In the genomic region with DNA sequence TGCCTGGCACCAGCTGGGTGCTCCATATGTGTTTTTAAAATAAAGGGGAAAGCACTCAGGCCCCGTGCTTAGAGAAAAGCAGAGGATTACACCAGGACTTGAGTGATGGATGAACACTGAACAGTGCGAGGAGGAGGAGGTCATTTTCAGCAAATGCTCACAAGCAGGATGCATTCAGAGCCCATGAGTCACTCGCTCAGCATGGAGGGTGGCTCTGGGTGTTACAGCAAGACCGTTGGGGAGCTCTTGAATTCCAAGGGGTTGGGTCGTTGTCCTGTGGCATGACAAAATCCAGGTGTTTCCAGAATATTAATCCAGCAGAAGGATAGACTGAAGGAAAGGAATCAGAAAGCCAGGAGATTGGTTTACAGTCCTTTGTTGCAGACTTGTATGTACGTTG, we compare ENCODE assay signal across 12 cellular contexts. TPM values are rescaled to one million over a fixed set of nuclear protein-coding genes. Genes with fewer than 3 reads are reported as not detected.
A peak's percentile ranks its signal among the peaks of the same experiment; 100 is the strongest.
DNase-seq lines count a peak whose midpoint lies in the region; ATAC-seq and TF ChIP-seq lines count a peak whose summit lies in the region.
"Had no signal": no experiment of that assay in that cellular context is flagged by ENCODE, and none has a peak within 500 bp of the region (broad histone marks: within the 10 kb centered on the region; RNA-seq: fewer than 3 reads in every experiment).

No MANE protein-coding gene starts in this region.

- DNase-seq in AG08396 (ENCODE audit: low spot score) (peak; percentile 82), LHCN-M2 (ENCODE audit: low read depth) (peak; percentile 85), choroid plexus epithelial cell (ENCODE audit: low read depth) (peak; percentile 98), NCI-H446 treated with DMSO at 0.1 percent for 48 hours (lab: John Stamatoyannopoulos, UW) (no peak), GF-D8 (lab: John Stamatoyannopoulos, UW) (no peak)
- no peak for DNase-seq in activated naive CD4-positive, alpha-beta T cell treated with Interleukin-2 at 50 U/mL for 16 hours
- DNase-seq: activated naive CD4-positive, alpha-beta T cell treated with anti-CD3 and anti-CD28 coated beads for 36 hours; erythroblast had no signal

- no peak for ATAC-seq in HG02938 (IDR thresholded peaks at IDR 0.05; ENCODE audit: unreplicated experiment)

- peak overlapping the region; percentile 14 for H3K27ac ChIP-seq in muscle layer of colon (ENCODE audit: low read depth, low read length)
- H3K27ac ChIP-seq: parathyroid adenoma had no signal

- no peaks in the 10 kb centered on the region for H3K27me3 ChIP-seq in muscle layer of colon (ENCODE audit: control insufficient read depth in 1 of 2, insufficient read depth in 2 of 2, low read length in 2 of 2)

- no peaks in the 10 kb centered on the region for H3K9me3 ChIP-seq in muscle layer of colon (ENCODE audit: low read length)

- no peak overlapping the region for H3K9ac ChIP-seq in muscle layer of colon (ENCODE audit: low read length)
- H3K9ac ChIP-seq: parathyroid adenoma had no signal

- peaks cover 26% of the 10 kb centered on the region for H3K4me1 ChIP-seq in muscle layer of colon (ENCODE audit: insufficient read depth, low read length)
- H3K4me1 ChIP-seq: parathyroid adenoma had no signal

- no peak for TF ChIP-seq CTCF in choroid plexus epithelial cell (conservative IDR thresholded peaks at IDR 0.05; ENCODE audit: low read depth, low read length)

- H3K4me3 ChIP-seq in choroid plexus epithelial cell (ENCODE audit: low read depth, low read length) (no peak overlapping the region), muscle layer of colon (ENCODE audit: low read depth in 1 of 2, low read length in 2 of 2) (no peak overlapping the region)

- no peaks in the 10 kb centered on the region for H3K36me3 ChIP-seq in muscle layer of colon (ENCODE audit: insufficient read depth, low read length)

RNA-seq across cellular contexts. Expression of a gene that starts 2.9 kb away (rescaled TPM):
- total RNA-seq in LHCN-M2 (2014; rRNA removed) = 0.98 and 4.2 TPM in 2 replicates
- 4.2 TPM for polyA plus RNA-seq in LHCN-M2 (2012)
- total RNA-seq: activated naive CD4-positive, alpha-beta T cell treated with anti-CD3 and anti-CD28 coated beads for 36 hours; NCI-H460 had no signal

RNA-seq across cellular contexts. Expression of a gene that starts 48.5 kb away (rescaled TPM):
- total RNA-seq in LHCN-M2 (2014; rRNA removed) = 0.06 TPM in 1 of 2 replicates, not detected in the other
- 0.16 TPM for polyA plus RNA-seq in LHCN-M2 (2012)
- total RNA-seq: NCI-H460 had no signal

Comparison
In these comparisons a context has a peak if more than half of its experiments do, and no peak if none do; other contexts are left out.
1. DNase-seq: peak in AG08396 (single experiment), LHCN-M2 (single experiment) and choroid plexus epithelial cell (single experiment); none in NCI-H446 treated with DMSO at 0.1 percent for 48 hours (single experiment), activated naive CD4-positive, alpha-beta T cell treated with Interleukin-2 at 50 U/mL for 16 hours (single experiment) and GF-D8 (single experiment).